ENCODE assay signal across 9 cellular contexts in genomic region chr16:3878610-3879009, GRCh38. TPM values are rescaled to one million over a fixed set of nuclear protein-coding genes. Genes with fewer than 3 reads are reported as not detected.
DNase-seq lines count a peak whose midpoint lies in the region; TF ChIP-seq lines count a peak whose summit lies in the region.
"Had no signal": no experiment of that assay in that cellular context is flagged by ENCODE, and none has a peak within 500 bp of the region (broad histone marks: within the 10 kb centered on the region; RNA-seq: fewer than 3 reads in every experiment).

No MANE protein-coding gene starts in this region.

- BruUV-seq in OCI-LY7 (replicated peaks; lab: Mats Ljungman, UMichigan): no TSS peak

- intact Hi-C loops in OCI-LY7 (cut with micrococcal nuclease; ENCODE audit: unreplicated experiment): no loop called here

- peaks cover 24% of the 10 kb centered on the region for H3K36me3 ChIP-seq in OCI-LY7 (ENCODE audit: insufficient read depth, low read length)

- peaks cover 2% of the 10 kb centered on the region for H3K36me3 Mint-ChIP-seq in progenitor cell of endocrine pancreas (ENCODE audit: insufficient read depth)

- H3K27ac Mint-ChIP-seq in progenitor cell of endocrine pancreas: peak overlapping the region; percentile 94

- H3K9me3 ChIP-seq in OCI-LY7 (ENCODE audit: low read length): no peaks in the 10 kb centered on the region

- CTCF ChIA-PET in OCI-LY7 (lab: Charles Lee; ENCODE audit: unreplicated experiment): no interaction called here

- in situ Hi-C loops in G401 (cut with HindIII; ENCODE audit: low sequenced_read_pairs): no loop called here

- no peak overlapping the region for H2AFZ ChIP-seq in OCI-LY7 (ENCODE audit: low read length)

- peak; percentile 40 for DNase-seq in OCI-LY7 (ENCODE audit: low spot score)
- no peak for DNase-seq in epithelial cell of esophagus (ENCODE audit: low read depth)
- DNase-seq in progenitor cell of endocrine pancreas (ENCODE audit: low spot score, unreplicated experiment): no peak
- no peak for DNase-seq in NCI-H446 (lab: John Stamatoyannopoulos, UW)
- DNase-seq in G401 (ENCODE audit: low spot score): no peak
- DNase-seq in NCI-H226: no peak
- DNase-seq in NCI-H1436 treated with DMSO at 0.1 percent for 48 hours (lab: John Stamatoyannopoulos, UW): no peak
- DNase-seq: NCI-H1105 treated with DMSO at 0.1 percent for 48 hours had no signal

- no peaks in the 10 kb centered on the region for H3K9me3 Mint-ChIP-seq in progenitor cell of endocrine pancreas (ENCODE audit: low read depth)

- no peak overlapping the region for H3K27ac ChIP-seq in OCI-LY7 (ENCODE audit: low read depth, low read length, poor library complexity, severe bottlenecking)

- H3K4me2 ChIP-seq in OCI-LY7 (ENCODE audit: low read length): peak overlapping the region; percentile 94

- H3K4me1 Mint-ChIP-seq in progenitor cell of endocrine pancreas (ENCODE audit: low read depth): peaks cover 58% of the 10 kb centered on the region

- H3K4me1 ChIP-seq in OCI-LY7 (ENCODE audit: insufficient read depth, low read length, poor library complexity, severe bottlenecking): peaks cover 34% of the 10 kb centered on the region

- peaks cover 61% of the 10 kb centered on the region for H3K79me2 ChIP-seq in OCI-LY7 (ENCODE audit: insufficient read depth, low read depth, low read length)

- H3K27me3 Mint-ChIP-seq in progenitor cell of endocrine pancreas: no peaks in the 10 kb centered on the region

- H4K20me1 ChIP-seq in OCI-LY7 (ENCODE audit: insufficient read depth, low read length): peaks cover 55% of the 10 kb centered on the region

- H3K9me2 ChIP-seq in OCI-LY7 (ENCODE audit: insufficient read depth, low read length): no peaks in the 10 kb centered on the region

- TF ChIP-seq CTCF in GM12875 (IDR thresholded peaks at IDR 0.05; ENCODE audit: borderline replicate concordance, insufficient read depth, low read depth, low read length) (no peak), OCI-LY7 (conservative IDR thresholded peaks at IDR 0.05; ENCODE audit: low read length) (no peak), epithelial cell of esophagus (IDR thresholded peaks at IDR 0.05; ENCODE audit: insufficient read depth, low read depth, low read length, missing control alignments) (no peak), progenitor cell of endocrine pancreas (IDR thresholded peaks at IDR 0.05; ENCODE audit: unreplicated experiment) (no peak)

- POLR2A ChIA-PET in OCI-LY7 (lab: Charles Lee): interaction anchor here (0.6 to 1.2 kb wide), 4 partner anchors 11 to 660 kb away, joined by 3 read pairs; no protein-coding TSS in a partner anchor

- H3K4me3 ChIP-seq in GM12875 (ENCODE audit: low read depth, low read length) (peak overlapping the region; percentile 36), OCI-LY7 (ENCODE audit: low read depth, low read length, poor library complexity, severe bottlenecking) (peak overlapping the region; percentile 83), epithelial cell of esophagus (ENCODE audit: low read length) (peak overlapping the region; percentile 71)

- peak overlapping the region; percentile 87 for H3K4me3 Mint-ChIP-seq in progenitor cell of endocrine pancreas (ENCODE audit: low read depth)

RNA-seq across cellular contexts. Expression of gene CREBBP, which starts 1.9 kb away (rescaled TPM):
- 33.0 and 36.0 TPM in 2 replicates for total RNA-seq in OCI-LY7 (2014; rRNA removed; shearing (Covaris generic))
- total RNA-seq in OCI-LY7 (2022) (72.3 and 75.8 TPM in 2 replicates), progenitor cell of endocrine pancreas (144 and 146 TPM in 2 replicates)
- total RNA-seq in G401 (2014; rRNA removed; shearing (Covaris generic)): 6.2 and 8.6 TPM in 2 replicates
